Comparison of ENCODE assay signal across 8 cellular contexts in genomic region chr1:231374394-231374793, GRCh38.
"Had no signal": no experiment of that assay in that cellular context is flagged by ENCODE, and none has a peak within 500 bp of the region (broad histone marks: within the 10 kb centered on the region; RNA-seq: fewer than 3 reads in every experiment).

No MANE protein-coding gene starts in this region.

- H3K27ac ChIP-seq: GM23248, HL-60 had no signal

- H3K4me3 ChIP-seq: GM23248 had no signal

- H2AFZ ChIP-seq: GM23248 had no signal

- H3K9ac ChIP-seq: GM23248 had no signal

- DNase-seq: GM23248, GOT3, H9, HCEC 1CT, HFFc6, KG1 had no signal

- FAIRE-seq: H54 had no signal
